In genomic region chr19:55585658-55586339, GRCh38 we compare ENCODE assay signal across 1 cellular context.
TF ChIP-seq lines count a peak whose summit lies in the region.

No MANE protein-coding gene starts in this region.

TF ChIP-seq in GM12878, 131 proteins besides CTCF, POLR2A, EP300 and RAD21:
- TF ChIP-seq MAX (IDR thresholded peaks at IDR 0.05; ENCODE audit: low read depth, low read length) (no peak), FOXM1 (IDR thresholded peaks at IDR 0.05; ENCODE audit: low read depth, low read length) (no peak), RBBP5 (conservative IDR thresholded peaks at IDR 0.05) (no peak), SRF (IDR thresholded peaks at IDR 0.05; ENCODE audit: low read depth in 2 of 2, low read length in 2 of 2) (no peak), ZNF217 (IDR thresholded peaks at IDR 0.05) (no peak), SPI1 (IDR thresholded peaks at IDR 0.05; ENCODE audit: borderline replicate concordance, insufficient read depth, low read depth, low read length) (no peak), CBFB (IDR thresholded peaks at IDR 0.05; ENCODE audit: low read depth) (no peak), SIX5 (IDR thresholded peaks at IDR 0.05; ENCODE audit: low read depth, low read length, severe bottlenecking) (no peak), MTA2 (IDR thresholded peaks at IDR 0.05; ENCODE audit: low read depth) (no peak), LARP7 (IDR thresholded peaks at IDR 0.05) (no peak), RAD51 (IDR thresholded peaks at IDR 0.05) (no peak), JUND (IDR thresholded peaks at IDR 0.05; ENCODE audit: low read depth, low read length) (no peak), IRF3 (IDR thresholded peaks at IDR 0.05) (no peak), BHLHE40 (IDR thresholded peaks at IDR 0.05; ENCODE audit: borderline replicate concordance in 1 of 2, low read depth in 2 of 2, low read length in 1 of 2) (peak in 1 of 2 experiments; percentile 64; a peak in 2 of 4 replicates), RB1 (IDR thresholded peaks at IDR 0.05; ENCODE audit: borderline replicate concordance) (no peak), BMI1 (IDR thresholded peaks at IDR 0.05; ENCODE audit: borderline replicate concordance) (no peak), DPF2 (IDR thresholded peaks at IDR 0.05) (no peak), MTA3 (IDR thresholded peaks at IDR 0.05; ENCODE audit: borderline replicate concordance, low read length) (no peak), ZNF274 (IDR thresholded peaks at IDR 0.05; ENCODE audit: insufficient read depth, insufficient read length) (no peak), PBX3 (IDR thresholded peaks at IDR 0.05; ENCODE audit: insufficient replicate concordance, low read depth, low read length) (peak; percentile 86), FOS (IDR thresholded peaks at IDR 0.05; ENCODE audit: borderline replicate concordance, extremely low read depth, insufficient read length) (no peak), SP1 (IDR thresholded peaks at IDR 0.05; ENCODE audit: low read depth, low read length) (peak; percentile 63), MYB (IDR thresholded peaks at IDR 0.05; ENCODE audit: borderline replicate concordance, low read depth, low read length) (no peak), PAX8 (IDR thresholded peaks at IDR 0.05) (no peak), NR2C2 (IDR thresholded peaks at IDR 0.05; ENCODE audit: borderline replicate concordance, control insufficient read depth, insufficient read length, low read depth) (no peak)
- TF ChIP-seq, protein P1, sequence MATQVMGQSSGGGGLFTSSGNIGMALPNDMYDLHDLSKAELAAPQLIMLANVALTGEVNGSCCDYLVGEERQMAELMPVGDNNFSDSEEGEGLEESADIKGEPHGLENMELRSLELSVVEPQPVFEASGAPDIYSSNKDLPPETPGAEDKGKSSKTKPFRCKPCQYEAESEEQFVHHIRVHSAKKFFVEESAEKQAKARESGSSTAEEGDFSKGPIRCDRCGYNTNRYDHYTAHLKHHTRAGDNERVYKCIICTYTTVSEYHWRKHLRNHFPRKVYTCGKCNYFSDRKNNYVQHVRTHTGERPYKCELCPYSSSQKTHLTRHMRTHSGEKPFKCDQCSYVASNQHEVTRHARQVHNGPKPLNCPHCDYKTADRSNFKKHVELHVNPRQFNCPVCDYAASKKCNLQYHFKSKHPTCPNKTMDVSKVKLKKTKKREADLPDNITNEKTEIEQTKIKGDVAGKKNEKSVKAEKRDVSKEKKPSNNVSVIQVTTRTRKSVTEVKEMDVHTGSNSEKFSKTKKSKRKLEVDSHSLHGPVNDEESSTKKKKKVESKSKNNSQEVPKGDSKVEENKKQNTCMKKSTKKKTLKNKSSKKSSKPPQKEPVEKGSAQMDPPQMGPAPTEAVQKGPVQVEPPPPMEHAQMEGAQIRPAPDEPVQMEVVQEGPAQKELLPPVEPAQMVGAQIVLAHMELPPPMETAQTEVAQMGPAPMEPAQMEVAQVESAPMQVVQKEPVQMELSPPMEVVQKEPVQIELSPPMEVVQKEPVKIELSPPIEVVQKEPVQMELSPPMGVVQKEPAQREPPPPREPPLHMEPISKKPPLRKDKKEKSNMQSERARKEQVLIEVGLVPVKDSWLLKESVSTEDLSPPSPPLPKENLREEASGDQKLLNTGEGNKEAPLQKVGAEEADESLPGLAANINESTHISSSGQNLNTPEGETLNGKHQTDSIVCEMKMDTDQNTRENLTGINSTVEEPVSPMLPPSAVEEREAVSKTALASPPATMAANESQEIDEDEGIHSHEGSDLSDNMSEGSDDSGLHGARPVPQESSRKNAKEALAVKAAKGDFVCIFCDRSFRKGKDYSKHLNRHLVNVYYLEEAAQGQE (IDR thresholded peaks at IDR 0.05; ENCODE audit: low read depth, low read length) = no peak
- TF ChIP-seq, protein P2, sequence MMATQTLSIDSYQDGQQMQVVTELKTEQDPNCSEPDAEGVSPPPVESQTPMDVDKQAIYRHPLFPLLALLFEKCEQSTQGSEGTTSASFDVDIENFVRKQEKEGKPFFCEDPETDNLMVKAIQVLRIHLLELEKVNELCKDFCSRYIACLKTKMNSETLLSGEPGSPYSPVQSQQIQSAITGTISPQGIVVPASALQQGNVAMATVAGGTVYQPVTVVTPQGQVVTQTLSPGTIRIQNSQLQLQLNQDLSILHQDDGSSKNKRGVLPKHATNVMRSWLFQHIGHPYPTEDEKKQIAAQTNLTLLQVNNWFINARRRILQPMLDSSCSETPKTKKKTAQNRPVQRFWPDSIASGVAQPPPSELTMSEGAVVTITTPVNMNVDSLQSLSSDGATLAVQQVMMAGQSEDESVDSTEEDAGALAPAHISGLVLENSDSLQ (IDR thresholded peaks at IDR 0.05) = peak; percentile 93
- TF ChIP-seq, protein P3, sequence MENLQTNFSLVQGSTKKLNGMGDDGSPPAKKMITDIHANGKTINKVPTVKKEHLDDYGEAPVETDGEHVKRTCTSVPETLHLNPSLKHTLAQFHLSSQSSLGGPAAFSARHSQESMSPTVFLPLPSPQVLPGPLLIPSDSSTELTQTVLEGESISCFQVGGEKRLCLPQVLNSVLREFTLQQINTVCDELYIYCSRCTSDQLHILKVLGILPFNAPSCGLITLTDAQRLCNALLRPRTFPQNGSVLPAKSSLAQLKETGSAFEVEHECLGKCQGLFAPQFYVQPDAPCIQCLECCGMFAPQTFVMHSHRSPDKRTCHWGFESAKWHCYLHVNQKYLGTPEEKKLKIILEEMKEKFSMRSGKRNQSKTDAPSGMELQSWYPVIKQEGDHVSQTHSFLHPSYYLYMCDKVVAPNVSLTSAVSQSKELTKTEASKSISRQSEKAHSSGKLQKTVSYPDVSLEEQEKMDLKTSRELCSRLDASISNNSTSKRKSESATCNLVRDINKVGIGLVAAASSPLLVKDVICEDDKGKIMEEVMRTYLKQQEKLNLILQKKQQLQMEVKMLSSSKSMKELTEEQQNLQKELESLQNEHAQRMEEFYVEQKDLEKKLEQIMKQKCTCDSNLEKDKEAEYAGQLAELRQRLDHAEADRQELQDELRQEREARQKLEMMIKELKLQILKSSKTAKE (IDR thresholded peaks at IDR 0.05; ENCODE audit: low read depth, poor library complexity, severe bottlenecking) = no peak
